Comparison of ENCODE assay signal across 7 cellular contexts in genomic region chr11:15136166-15136565, GRCh38. TPM values are rescaled to one million over a fixed set of nuclear protein-coding genes. Genes with fewer than 3 reads are reported as not detected.
"Had no signal": no experiment of that assay in that cellular context is flagged by ENCODE, and none has a peak within 500 bp of the region (broad histone marks: within the 10 kb centered on the region; RNA-seq: fewer than 3 reads in every experiment).

No MANE protein-coding gene starts in this region.

- ATAC-seq: GM23338 had no signal

- FAIRE-seq: H1, H54, HTR-8/SVneo had no signal

- H3K9me3 Mint-ChIP-seq: GM23338, H9 had no signal

- H3K4me1 Mint-ChIP-seq: GM23338, H9 had no signal

- H3K27ac Mint-ChIP-seq: GM23338, H9 had no signal

- DNase-seq: H9, HCEC 1CT, IMR-90 had no signal

- H3K4me3 Mint-ChIP-seq: GM23338, H9 had no signal

RNA-seq across cellular contexts. Expression of gene INSC, which starts 21.4 kb away (rescaled TPM):
- total RNA-seq: H9 had no signal
